8 cellular contexts compared by ENCODE assay signal in genomic region chr9:129109504-129109903, GRCh38. TPM values are rescaled to one million over a fixed set of nuclear protein-coding genes. Genes with fewer than 3 reads are reported as not detected.
A peak's percentile ranks its signal among the peaks of the same experiment; 100 is the strongest.
DNase-seq lines count a peak whose midpoint lies in the region; ATAC-seq and TF ChIP-seq lines count a peak whose summit lies in the region.

No MANE protein-coding gene starts in this region.

- H3K4me1 ChIP-seq in parathyroid adenoma = no peaks in the 10 kb centered on the region

- H3K27ac ChIP-seq in parathyroid adenoma = no peak overlapping the region

- H3K4me1 Mint-ChIP-seq in T-helper 17 cell = peaks cover 19% of the 10 kb centered on the region

- no peaks in the 10 kb centered on the region for H3K36me3 Mint-ChIP-seq in T-helper 17 cell (ENCODE audit: low read depth)

- H3K27me3 Mint-ChIP-seq in T-helper 17 cell = no peaks in the 10 kb centered on the region

- peak; percentile 61 for DNase-seq in DMS 273 (lab: John Stamatoyannopoulos, UW; ENCODE audit: unreplicated experiment)
- no peak for DNase-seq in DMS 273 treated with DMSO at 0.1 percent for 48 hours (lab: John Stamatoyannopoulos, UW)
- DNase-seq in T-helper 17 cell = no peak
- no peak for DNase-seq in mucosa of gallbladder (ENCODE audit: low spot score)
- DNase-seq in dedifferentiated amniotic fluid mesenchymal stem cell (ENCODE audit: extremely low spot score) = no peak

- H2AFZ ChIP-seq in parathyroid adenoma = no peak overlapping the region

- H3K9me3 ChIP-seq in T-helper 17 cell (ENCODE audit: control insufficient read depth, low read length, poor library complexity, severe bottlenecking) = no peaks in the 10 kb centered on the region
- H3K9me3 ChIP-seq in parathyroid adenoma (ENCODE audit: control insufficient read depth, low read length) = no peaks in the 10 kb centered on the region

- no peaks in the 10 kb centered on the region for H3K36me3 ChIP-seq in parathyroid adenoma (ENCODE audit: control insufficient read depth, insufficient read depth, low read length)

- H3K79me2 ChIP-seq in parathyroid adenoma = peaks cover 10% of the 10 kb centered on the region

- H3K27me3 ChIP-seq in parathyroid adenoma (ENCODE audit: control insufficient read depth, insufficient read depth, low read length) = no peaks in the 10 kb centered on the region

- peak overlapping the region; percentile 76 for H3K4me3 ChIP-seq in parathyroid adenoma (ENCODE audit: low read depth, low read length)

- no peak for TF ChIP-seq CTCF in parathyroid adenoma (IDR thresholded peaks at IDR 0.05)

- no peak overlapping the region for H3K9ac ChIP-seq in parathyroid adenoma

- H3K4me3 Mint-ChIP-seq in T-helper 17 cell = peak overlapping the region; percentile 91

- H3K27ac Mint-ChIP-seq in T-helper 17 cell = no peak overlapping the region

- TF ChIP-seq POLR2A in GM18505 (IDR thresholded peaks at IDR 0.05; ENCODE audit: borderline replicate concordance, extremely low read depth, insufficient read depth, insufficient read length) = no peak

- ATAC-seq in T-helper 17 cell = no peak
- ATAC-seq in esophagus mucosa = peak; percentile 55
- no peak for ATAC-seq in GM18505 (IDR thresholded peaks at IDR 0.05; ENCODE audit: unreplicated experiment)

- peak overlapping the region; percentile 59 for H3K4me2 ChIP-seq in parathyroid adenoma (ENCODE audit: low read length)

RNA-seq across cellular contexts. Expression of gene CRAT, which starts 1.1 kb away (rescaled TPM):
- total RNA-seq in T-helper 17 cell (10 to 100 TPM; 12.9 to 23.3 TPM), esophagus mucosa (33.4 TPM), mucosa of gallbladder (83.8 TPM)

RNA-seq across cellular contexts. Expression of gene PTPA, which starts 1.7 kb away (rescaled TPM):
- total RNA-seq in T-helper 17 cell (10 to 100 TPM; 49.8 to 50.0 TPM), esophagus mucosa (121 TPM), mucosa of gallbladder (126 TPM)

RNA-seq across cellular contexts. Expression of gene DOLPP1, which starts 28.6 kb away (rescaled TPM):
- total RNA-seq in T-helper 17 cell = 1 to 10 TPM; 5.3 to 8.0 TPM
- total RNA-seq in esophagus mucosa = 14.7 TPM
- total RNA-seq in mucosa of gallbladder = 22.3 TPM
